ENCODE assay signal across 10 cellular contexts in genomic region chr1:211813590-211813989, GRCh38. TPM values are rescaled to one million over a fixed set of nuclear protein-coding genes. Genes with fewer than 3 reads are reported as not detected.
DNase-seq lines count a peak whose midpoint lies in the region; TF ChIP-seq lines count a peak whose summit lies in the region.
"Had no signal": no experiment of that assay in that cellular context is flagged by ENCODE, and none has a peak within 500 bp of the region (broad histone marks: within the 10 kb centered on the region; RNA-seq: fewer than 3 reads in every experiment).

No MANE protein-coding gene starts in this region.

- H3K27ac ChIP-seq in GM23248, result no peak overlapping the region
- H3K27ac ChIP-seq: skin epidermis had no signal

- H3K4me1 ChIP-seq in GM23248 (ENCODE audit: insufficient read depth) (no peaks in the 10 kb centered on the region; the same call in 1 of the 2 replicates), adipocyte (ENCODE audit: control insufficient read depth, insufficient read depth, low read length) (peaks cover 28% of the 10 kb centered on the region)

- no peaks in the 10 kb centered on the region for H3K27me3 ChIP-seq in GM23248 (replicated peaks; ENCODE audit: insufficient read depth)
- H3K27me3 ChIP-seq in adipocyte (replicated peaks; ENCODE audit: control insufficient read depth, insufficient read depth, low read length), result no peaks in the 10 kb centered on the region

- in situ Hi-C loops in GM23248 (cut with MboI), result no loop called here

- peaks cover 38% of the 10 kb centered on the region for H3K79me2 ChIP-seq in GM23248 (ENCODE audit: insufficient read depth)

- no peak overlapping the region for H3K4me2 ChIP-seq in GM23248 (ENCODE audit: unreplicated experiment)

- peak; percentile 17 for DNase-seq in GM23248
- DNase-seq in adipocyte (ENCODE audit: low read depth), result peak; percentile 70
- peak; percentile 34 to 56 for DNase-seq in foreskin fibroblast
- peak; percentile 54 for DNase-seq in retinal pigment epithelial cell (ENCODE audit: low read depth)
- no peak for DNase-seq in NCI-H2107 (lab: John Stamatoyannopoulos, UW)
- no peak for DNase-seq in amniotic stem cell (lab: John Stamatoyannopoulos, UW)
- no peak for DNase-seq in NCI-H82 (lab: John Stamatoyannopoulos, UW)
- DNase-seq in COLO668 (lab: John Stamatoyannopoulos, UW; ENCODE audit: unreplicated experiment), result no peak
- DNase-seq: SHP77 treated with DMSO at 0.1 percent for 48 hours had no signal

- H2AFZ ChIP-seq in GM23248, result no peak overlapping the region

- H3K9me3 ChIP-seq in GM23248 (ENCODE audit: low read depth) (no peaks in the 10 kb centered on the region), adipocyte (ENCODE audit: control insufficient read depth, low read length) (no peaks in the 10 kb centered on the region)

- H3K9ac ChIP-seq in GM23248, result no peak overlapping the region
- H3K9ac ChIP-seq in adipocyte (ENCODE audit: low read length), result no peak overlapping the region

- no peaks in the 10 kb centered on the region for H3K9me2 ChIP-seq in GM23248 (ENCODE audit: insufficient read depth)

- TF ChIP-seq CTCF in foreskin fibroblast (IDR thresholded peaks at IDR 0.05; ENCODE audit: low read depth, low read length) (no peak), retinal pigment epithelial cell (conservative IDR thresholded peaks at IDR 0.05; ENCODE audit: low read depth, low read length) (no peak)

- H3K4me3 ChIP-seq in GM23248, result no peak overlapping the region
- H3K4me3 ChIP-seq in adipocyte (ENCODE audit: low read length), result no peak overlapping the region
- no peak overlapping the region for H3K4me3 ChIP-seq in foreskin fibroblast (ENCODE audit: low read depth in 1 of 2, low read length in 2 of 2)
- H3K4me3 ChIP-seq in retinal pigment epithelial cell (ENCODE audit: low read length), result no peak overlapping the region
- H3K4me3 ChIP-seq: skin epidermis had no signal

- peaks cover 18% of the 10 kb centered on the region; the same call in 1 of the 2 replicates for H3K36me3 ChIP-seq in GM23248 (ENCODE audit: low read depth)
- peaks cover 3% of the 10 kb centered on the region for H3K36me3 ChIP-seq in adipocyte (ENCODE audit: control insufficient read depth, insufficient read depth, low read length, severe bottlenecking)

- H3F3A ChIP-seq in GM23248 (ENCODE audit: insufficient read depth), result 0 out of 2 replicates have a peak, but pooled peaks cover 5% of the 10 kb centered on the region

- H4K20me1 ChIP-seq in GM23248 (ENCODE audit: insufficient read depth), result no peaks in the 10 kb centered on the region

RNA-seq across cellular contexts. Expression of gene LPGAT1, which starts 17.0 kb away (rescaled TPM):
- 36.5 and 62.4 TPM in 2 replicates for total RNA-seq in GM23248 (2014; rRNA removed; shearing (Covaris generic))
- polyA plus RNA-seq in GM23248 (2016; fragmentation: Nextera tagmentation; extraction: Ambion mirVana), result 13.5 and 17.5 TPM in 2 replicates

Comparison
In these comparisons a context has a peak if more than half of its experiments do, and no peak if none do; other contexts are left out.
1. DNase-seq: peak in GM23248 (single experiment), adipocyte (single experiment), foreskin fibroblast (2 of 2) and retinal pigment epithelial cell (single experiment); none in NCI-H2107 (single experiment), amniotic stem cell (single experiment), NCI-H82 (single experiment) and COLO668 (single experiment).